In genomic region chr13:60274664-60275063, GRCh38 we compare ENCODE assay signal across 24 cellular contexts.
DNase-seq lines count a peak whose midpoint lies in the region; ATAC-seq, FAIRE-seq and TF ChIP-seq lines count a peak whose summit lies in the region.
"Had no signal": no experiment of that assay in that cellular context is flagged by ENCODE, and none has a peak within 500 bp of the region (broad histone marks: within the 10 kb centered on the region; RNA-seq: fewer than 3 reads in every experiment).

No MANE protein-coding gene starts in this region.

- DNase-seq in Caco-2 = no peak
- DNase-seq in GM23338 (ENCODE audit: low spot score) = no peak
- no peak for DNase-seq in activated T-cell treated with anti-CD3 and anti-CD28 coated beads, Interleukin-2, amount 50 U/mL, for 1 hour
- DNase-seq in urothelium cell line (ENCODE audit: low spot score) = no peak
- DNase-seq in head of caudate nucleus = no peak
- DNase-seq: 8988T; ACHN; BE2C; C1 segment of cervical spinal cord; Calu3; CD4-positive, alpha-beta memory T cell; CD4-positive, CD25-positive, alpha-beta regulatory T cell; CD8-positive, alpha-beta memory T cell; COR-L47; DMS79 treated with DMSO at 0.1 percent for 48 hours; GF-D8 had no signal

- H3K27ac Mint-ChIP-seq in Caco-2 (ENCODE audit: unreplicated experiment) = peak overlapping the region; percentile 92
- no peak overlapping the region for H3K27ac Mint-ChIP-seq in GM23338
- H3K27ac Mint-ChIP-seq: CD14-positive monocyte; CD4-positive, alpha-beta memory T cell; CD4-positive, CD25-positive, alpha-beta regulatory T cell; CD8-positive, alpha-beta memory T cell had no signal

- H3K36me3 Mint-ChIP-seq in Caco-2 (ENCODE audit: insufficient read depth, unreplicated experiment) (peaks cover 22% of the 10 kb centered on the region), GM23338 (ENCODE audit: low read depth) (no peaks in the 10 kb centered on the region)
- H3K36me3 Mint-ChIP-seq: CD14-positive monocyte; CD4-positive, alpha-beta memory T cell; CD4-positive, CD25-positive, alpha-beta regulatory T cell had no signal

- H3K4me1 Mint-ChIP-seq in Caco-2 (ENCODE audit: low read depth, unreplicated experiment) (peaks cover 33% of the 10 kb centered on the region), GM23338 (peaks cover 20% of the 10 kb centered on the region; the same call in 2 of the 3 replicates)
- H3K4me1 Mint-ChIP-seq: CD14-positive monocyte; CD4-positive, alpha-beta memory T cell; CD4-positive, CD25-positive, alpha-beta regulatory T cell; CD8-positive, alpha-beta memory T cell had no signal

- H3K27me3 ChIP-seq in Caco-2 (replicated peaks; ENCODE audit: control insufficient read depth, insufficient read depth, low read length) (no peaks in the 10 kb centered on the region), GM23338 (ENCODE audit: insufficient read depth) (no peaks in the 10 kb centered on the region)
- H3K27me3 ChIP-seq: BE2C, BLaER1 had no signal

- 0 out of 2 replicates have a peak, but pooled peaks cover 3% of the 10 kb centered on the region for H3K9me3 ChIP-seq in Caco-2
- H3K9me3 ChIP-seq: BE2C, BLaER1 had no signal

- peaks cover 14% of the 10 kb centered on the region for H3K9me2 ChIP-seq in GM23338 (ENCODE audit: insufficient read depth)

- no TSS peak for BruUV-seq in Caco-2 (replicated peaks; lab: Mats Ljungman, UMichigan)

- no peak for ATAC-seq in GM23338

- POLR2A ChIA-PET in Caco-2 (lab: Charles Lee) = no interaction called here

- no peak for TF ChIP-seq EP300 in Ishikawa (IDR thresholded peaks at IDR 0.05; ENCODE audit: borderline replicate concordance)

- H4K20me1 ChIP-seq in GM23338 (replicated peaks; ENCODE audit: insufficient read depth) = no peaks in the 10 kb centered on the region
- H4K20me1 ChIP-seq: BLaER1 had no signal

- H3K27ac ChIP-seq in GM23338 (ENCODE audit: low read depth) = no peak overlapping the region
- H3K27ac ChIP-seq: BLaER1 had no signal

- no peak overlapping the region for H2AFZ ChIP-seq in GM23338

- no peak for FAIRE-seq in urothelium cell line (lab: Jason Lieb, UNC)
- FAIRE-seq: A204.1, D721Med, G401.6, GM12891, GM19239 had no signal

- no peaks in the 10 kb centered on the region for H3K27me3 Mint-ChIP-seq in Caco-2 (ENCODE audit: insufficient read depth, unreplicated experiment)
- no peaks in the 10 kb centered on the region for H3K27me3 Mint-ChIP-seq in GM23338 (ENCODE audit: insufficient read depth, low read depth, poor library complexity)

- no peaks in the 10 kb centered on the region for H3K79me2 ChIP-seq in GM23338 (replicated peaks; ENCODE audit: insufficient read depth)

- peaks cover 47% of the 10 kb centered on the region for H3K4me1 ChIP-seq in Caco-2
- peaks cover 14% of the 10 kb centered on the region for H3K4me1 ChIP-seq in GM23338 (ENCODE audit: insufficient read depth)
- H3K4me1 ChIP-seq: BE2C, BLaER1 had no signal

- H3K36me3 ChIP-seq in Caco-2 (ENCODE audit: control insufficient read depth, insufficient read depth, low read length) (no peaks in the 10 kb centered on the region), GM23338 (ENCODE audit: insufficient read depth) (no peaks in the 10 kb centered on the region)
- H3K36me3 ChIP-seq: BE2C, BLaER1 had no signal

- TF ChIP-seq CTCF in Caco-2 (IDR thresholded peaks at IDR 0.05; ENCODE audit: insufficient read depth in 1 of 2, low read depth in 1 of 2, low read length in 1 of 2, severe bottlenecking in 1 of 2, unreplicated experiment in 1 of 2) (no peak), GM23338 (conservative IDR thresholded peaks at IDR 0.05; ENCODE audit: low read depth in 2 of 2) (no peak)

- no peak for TF ChIP-seq RAD21 in Ishikawa (IDR thresholded peaks at IDR 0.05; ENCODE audit: low read depth)

- CTCF ChIA-PET in Caco-2 (lab: Charles Lee) = no interaction called here

- H3K4me3 ChIP-seq in Caco-2 (ENCODE audit: low read depth, low read length) = no peak overlapping the region
- H3K4me3 ChIP-seq in GM23338 = no peak overlapping the region
- H3K4me3 ChIP-seq: BLaER1 had no signal

- peaks cover 17% of the 10 kb centered on the region for H3K9me3 Mint-ChIP-seq in Caco-2 (ENCODE audit: unreplicated experiment)
- no peaks in the 10 kb centered on the region for H3K9me3 Mint-ChIP-seq in GM23338
- H3K9me3 Mint-ChIP-seq: CD8-positive, alpha-beta memory T cell had no signal

- H3K4me2 ChIP-seq in GM23338 = no peak overlapping the region
- H3K4me2 ChIP-seq: BLaER1 had no signal

- H3K4me3 Mint-ChIP-seq in Caco-2 (ENCODE audit: unreplicated experiment) = peak overlapping the region; percentile 31
- no peak overlapping the region for H3K4me3 Mint-ChIP-seq in GM23338
- H3K4me3 Mint-ChIP-seq: CD14-positive monocyte; CD4-positive, alpha-beta memory T cell; CD4-positive, CD25-positive, alpha-beta regulatory T cell; CD8-positive, alpha-beta memory T cell had no signal

- intact Hi-C loops in Caco-2 (cut with micrococcal nuclease; ENCODE audit: unreplicated experiment) (loop anchor here (1.0 to 5.0 kb wide), 5 partner anchors 44 to 583 kb away; no protein-coding TSS in a partner anchor), head of caudate nucleus (cut with DNase I) (no loop called here)

- H3F3A ChIP-seq in GM23338 (replicated peaks; ENCODE audit: low read depth) = no peaks in the 10 kb centered on the region

TF ChIP-seq in GM23338, 12 proteins besides CTCF, POLR2A, EP300 and RAD21:
- TF ChIP-seq REST (IDR thresholded peaks at IDR 0.05; ENCODE audit: unreplicated experiment) (peak; percentile 57), JUNB (IDR thresholded peaks at IDR 0.05; ENCODE audit: unreplicated experiment) (no peak), CREB1 (CRISPR knock-in tag; IDR thresholded peaks at IDR 0.05; ENCODE audit: low read depth) (no peak), EZH2 (IDR thresholded peaks at IDR 0.05; ENCODE audit: low read depth, unreplicated experiment) (no peak)

TF ChIP-seq in Ishikawa, 13 proteins besides CTCF, POLR2A, EP300 and RAD21:
- TF ChIP-seq CEBPB (IDR thresholded peaks at IDR 0.05) = no peak
- TF ChIP-seq REST (IDR thresholded peaks at IDR 0.05; ENCODE audit: low read depth) = peak; percentile 33; the same call in 1 of the 2 replicates
TF ChIP-seq in Ishikawa: peak in this region for 1.
